Comparison of ENCODE assay signal across 8 cellular contexts in the genomic region with DNA sequence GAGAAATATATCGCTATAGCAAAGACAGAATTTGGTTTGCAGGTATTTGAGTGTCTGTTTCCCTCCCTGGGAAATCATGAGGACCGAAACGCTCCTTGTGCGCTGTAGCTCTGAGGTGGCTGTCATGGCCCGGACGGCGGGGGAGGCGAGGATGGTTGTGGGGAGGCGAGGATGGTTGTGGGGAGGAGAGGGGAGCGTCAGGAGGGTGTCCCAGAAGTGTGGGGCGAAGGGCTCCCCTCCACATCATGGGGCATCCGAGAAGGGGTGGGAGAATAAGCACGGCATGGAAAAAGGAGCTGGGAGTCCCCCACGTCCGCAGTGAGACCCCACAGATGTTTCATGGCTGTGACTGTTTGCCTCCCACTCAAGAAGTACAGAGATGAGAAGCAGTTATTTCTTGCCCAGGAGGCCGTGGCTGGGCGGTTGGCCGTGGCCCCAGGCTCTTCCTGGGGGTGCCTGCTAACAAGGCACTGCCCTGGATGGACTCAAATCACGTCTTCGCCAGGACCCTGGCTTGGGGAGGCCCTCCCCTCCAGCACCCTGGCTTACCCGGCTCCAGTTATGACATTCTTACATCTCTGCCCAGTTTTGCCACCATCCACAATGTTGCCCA. TPM values are rescaled to one million over a fixed set of nuclear protein-coding genes. Genes with fewer than 3 reads are reported as not detected.
A peak's percentile ranks its signal among the peaks of the same experiment; 100 is the strongest.
DNase-seq lines count a peak whose midpoint lies in the region; ATAC-seq, FAIRE-seq and TF ChIP-seq lines count a peak whose summit lies in the region.
"Had no signal": no experiment of that assay in that cellular context is flagged by ENCODE, and none has a peak within 500 bp of the region (broad histone marks: within the 10 kb centered on the region; RNA-seq: fewer than 3 reads in every experiment).

No MANE protein-coding gene starts in this region.

- no peak overlapping the region for H2BK5ac ChIP-seq in H9 (ENCODE audit: insufficient read length, low read length)

- H2BK20ac ChIP-seq in H9 (ENCODE audit: low read depth, low read length, poor library complexity, severe bottlenecking), result no peak overlapping the region

- peaks cover 0 to 4% of the 10 kb centered on the region in 2 experiments; a peak in 2 of 5 replicates for H3K9me3 Mint-ChIP-seq in H9
- H3K9me3 Mint-ChIP-seq in activated CD4-positive, alpha-beta memory T cell treated with anti-CD3 and anti-CD28 coated beads for 36 hours, result no peaks in the 10 kb centered on the region
- H3K9me3 Mint-ChIP-seq in stimulated activated effector memory CD8-positive, alpha-beta T cell treated with anti-CD3 and anti-CD28 coated beads, Interleukin-12 subunit alpha, Interleukin-12 subunit beta, amount 100 ng/mL, for 72 hours, result no peaks in the 10 kb centered on the region

- no peaks in the 10 kb centered on the region for H3K9me3 ChIP-seq in H9 (ENCODE audit: control insufficient read depth, low read depth, low read length)
- no peaks in the 10 kb centered on the region for H3K9me3 ChIP-seq in iPS-20b (ENCODE audit: insufficient read depth, low read depth, low read length)
- peaks cover 2% of the 10 kb centered on the region for H3K9me3 ChIP-seq in small intestine (ENCODE audit: control insufficient read depth, low read depth)

- no CpG with 5 or more reads among the region's 21 CpGs for WGBS in H9 (ENCODE audit: extremely low coverage, insufficient read length, low lambda C conversion rate)
- 85 to 87% (median 86%) methylated on average over 21 of the region's 21 CpGs for WGBS in small intestine, 3 donors

- no peak overlapping the region for H3K4ac ChIP-seq in H9 (ENCODE audit: low read depth, low read length)

- H3K23me2 ChIP-seq in H9 (ENCODE audit: insufficient read length, low read depth, low read length, poor library complexity, severe bottlenecking), result peaks cover 12% of the 10 kb centered on the region

- no peak for DNase-seq in H9
- DNase-seq in activated CD4-positive, alpha-beta memory T cell treated with anti-CD3 and anti-CD28 coated beads for 36 hours, result no peak
- no peak for DNase-seq in stimulated activated effector memory CD8-positive, alpha-beta T cell treated with anti-CD3 and anti-CD28 coated beads, Interleukin-12 subunit alpha, Interleukin-12 subunit beta, amount 100 ng/mL, for 72 hours (ENCODE audit: low spot score in 2 of 2)
- DNase-seq in small intestine, result no peak
- DNase-seq in OCI-M1 (lab: John Stamatoyannopoulos, UW), result no peak
- DNase-seq: activated CD4-positive, CD25-positive, alpha-beta regulatory T cell had no signal

- POLR2A ChIA-PET in activated CD4-positive, alpha-beta memory T cell treated with anti-CD3 and anti-CD28 coated beads for 36 hours (lab: Charles Lee), result no interaction called here

- no peak overlapping the region for H4K8ac ChIP-seq in H9 (replicated peaks; ENCODE audit: insufficient read length, low read depth, low read length)

- H3K56ac ChIP-seq in H9 (ENCODE audit: insufficient read length, low read depth, low read length), result no peak overlapping the region

- no peak overlapping the region for H3K27ac ChIP-seq in H9 (ENCODE audit: insufficient read length, low read depth, low read length)
- H3K27ac ChIP-seq in iPS-20b (ENCODE audit: low read length), result no peak overlapping the region
- H3K27ac ChIP-seq in small intestine (ENCODE audit: low read depth in 1 of 2, low read length in 1 of 2), result no peak overlapping the region

- CTCF ChIA-PET in activated CD4-positive, alpha-beta memory T cell treated with anti-CD3 and anti-CD28 coated beads for 36 hours (lab: Charles Lee), result no interaction called here

- peak overlapping the region; percentile 58 for H3K4me2 ChIP-seq in H9 (ENCODE audit: insufficient read depth, insufficient read length, low read length)

- intact Hi-C loops in activated CD4-positive, alpha-beta memory T cell treated with anti-CD3 and anti-CD28 coated beads for 36 hours (cut with micrococcal nuclease), result loop anchor here (5.0 to 10.0 kb wide), 2 partner anchors 71 to 427 kb away; a partner anchor contains a TSS

- no peak overlapping the region for H4K5ac ChIP-seq in H9 (ENCODE audit: insufficient read length, low read depth, low read length)

- H3K79me1 ChIP-seq in H9 (ENCODE audit: insufficient read depth, low read depth, low read length, poor library complexity, severe bottlenecking), result no peaks in the 10 kb centered on the region

- H2AFZ ChIP-seq in H9 (ENCODE audit: low read length), result no peak overlapping the region

- peak overlapping the region; percentile 62 to 81 for H3K4me3 Mint-ChIP-seq in H9
- peak overlapping the region; percentile 69 for H3K4me3 Mint-ChIP-seq in activated CD4-positive, alpha-beta memory T cell treated with anti-CD3 and anti-CD28 coated beads for 36 hours
- H3K4me3 Mint-ChIP-seq in stimulated activated effector memory CD8-positive, alpha-beta T cell treated with anti-CD3 and anti-CD28 coated beads, Interleukin-12 subunit alpha, Interleukin-12 subunit beta, amount 100 ng/mL, for 72 hours, result peak overlapping the region; percentile 88

- no peak overlapping the region for H2BK120ac ChIP-seq in H9 (ENCODE audit: low read depth, low read length, poor library complexity, severe bottlenecking)

- H4K91ac ChIP-seq in H9 (ENCODE audit: insufficient read length, low read depth, low read length), result no peak overlapping the region

- no peak overlapping the region for H2BK15ac ChIP-seq in H9 (ENCODE audit: low read depth, low read length)

- TF ChIP-seq CTCF in H9 (conservative IDR thresholded peaks at IDR 0.05), result no peak

- no peaks in the 10 kb centered on the region for H3K79me2 ChIP-seq in H9 (ENCODE audit: insufficient read depth, low read length)

- peaks cover 4% of the 10 kb centered on the region for H4K20me1 ChIP-seq in H9 (ENCODE audit: control insufficient read depth, insufficient read depth, insufficient read length)

- H3K14ac ChIP-seq in H9 (ENCODE audit: insufficient read depth, low read length), result no peak overlapping the region

- no peak for FAIRE-seq in small intestine (lab: Jason Lieb, UNC)

- H3K9ac ChIP-seq in H9 (ENCODE audit: extremely low read depth, insufficient read length, low read length), result no peak overlapping the region
- no peak overlapping the region for H3K9ac ChIP-seq in iPS-20b (ENCODE audit: low read depth, low read length)

- H3K23ac ChIP-seq in H9 (ENCODE audit: insufficient read length, low read depth, low read length), result no peak overlapping the region

- no peaks in the 10 kb centered on the region; the same call in 1 of the 2 replicates for H3K4me1 ChIP-seq in H9 (ENCODE audit: insufficient read depth, low read length)
- H3K4me1 ChIP-seq in iPS-20b (ENCODE audit: insufficient read depth, low read length), result no peaks in the 10 kb centered on the region
- H3K4me1 ChIP-seq in small intestine (ENCODE audit: control insufficient read depth in 2 of 2, insufficient read depth in 1 of 2, low read depth in 1 of 2, low read length in 1 of 2), result peaks cover 0 to 3% of the 10 kb centered on the region in 2 donors

- H3T11ph ChIP-seq in H9 (ENCODE audit: low read length), result no peak overlapping the region

- peaks cover 14 to 16% of the 10 kb centered on the region in 2 experiments for H3K4me1 Mint-ChIP-seq in H9
- H3K4me1 Mint-ChIP-seq in activated CD4-positive, alpha-beta memory T cell treated with anti-CD3 and anti-CD28 coated beads for 36 hours (ENCODE audit: low read depth), result peaks cover 27% of the 10 kb centered on the region
- H3K4me1 Mint-ChIP-seq in stimulated activated effector memory CD8-positive, alpha-beta T cell treated with anti-CD3 and anti-CD28 coated beads, Interleukin-12 subunit alpha, Interleukin-12 subunit beta, amount 100 ng/mL, for 72 hours, result peaks cover 28% of the 10 kb centered on the region

- H3K4me3 ChIP-seq in iPS-20b (ENCODE audit: low read length) (peak overlapping the region; percentile 68), small intestine (ENCODE audit: low read depth in 1 of 2, low read length in 2 of 2) (no peak overlapping the region)

- no peak overlapping the region for H2AK5ac ChIP-seq in H9 (ENCODE audit: insufficient read length, low read length)

- H3K36me3 ChIP-seq in iPS-20b (ENCODE audit: insufficient read depth, low read depth, low read length), result no peaks in the 10 kb centered on the region
- no peaks in the 10 kb centered on the region for H3K36me3 ChIP-seq in small intestine (ENCODE audit: control insufficient read depth in 2 of 2, insufficient read depth in 2 of 2, low read length in 2 of 2)

- no peak overlapping the region for H3K18ac ChIP-seq in H9 (ENCODE audit: insufficient read length, low read depth, low read length)

- no peak for ATAC-seq in stimulated activated effector memory CD8-positive, alpha-beta T cell treated with anti-CD3 and anti-CD28 coated beads, Interleukin-12 subunit alpha, Interleukin-12 subunit beta, amount 100 ng/mL, for 72 hours
- no peak for ATAC-seq in HG03442 (IDR thresholded peaks at IDR 0.05; ENCODE audit: unreplicated experiment)

- H3K27ac Mint-ChIP-seq in H9, result no peak overlapping the region
- H3K27ac Mint-ChIP-seq in activated CD4-positive, alpha-beta memory T cell treated with anti-CD3 and anti-CD28 coated beads for 36 hours, result peak overlapping the region; percentile 72
- peak overlapping the region; percentile 37 for H3K27ac Mint-ChIP-seq in stimulated activated effector memory CD8-positive, alpha-beta T cell treated with anti-CD3 and anti-CD28 coated beads, Interleukin-12 subunit alpha, Interleukin-12 subunit beta, amount 100 ng/mL, for 72 hours

- peaks cover 0 to 8% (median 0%) of the 10 kb centered on the region in 3 experiments; a peak in 2 of 7 replicates for H3K36me3 Mint-ChIP-seq in H9 (ENCODE audit: insufficient read depth in 1 of 3, low read depth in 3 of 3)
- peaks cover 10% of the 10 kb centered on the region for H3K36me3 Mint-ChIP-seq in activated CD4-positive, alpha-beta memory T cell treated with anti-CD3 and anti-CD28 coated beads for 36 hours
- no peaks in the 10 kb centered on the region for H3K36me3 Mint-ChIP-seq in stimulated activated effector memory CD8-positive, alpha-beta T cell treated with anti-CD3 and anti-CD28 coated beads, Interleukin-12 subunit alpha, Interleukin-12 subunit beta, amount 100 ng/mL, for 72 hours

- peaks cover 15% of the 10 kb centered on the region; the same call in 1 of the 2 replicates for H3K27me3 ChIP-seq in H9 (ENCODE audit: insufficient read depth, low read length)
- H3K27me3 ChIP-seq in iPS-20b (ENCODE audit: insufficient read depth, low read length), result peaks cover 66% of the 10 kb centered on the region
- no peaks in the 10 kb centered on the region for H3K27me3 ChIP-seq in small intestine (ENCODE audit: control insufficient read depth in 2 of 2, insufficient read depth in 2 of 2, low read length in 2 of 2)

- no peak overlapping the region for H2BK12ac ChIP-seq in H9 (ENCODE audit: insufficient read length, low read depth, low read length)

- H3K27me3 Mint-ChIP-seq in H9 (ENCODE audit: low read depth), result peaks cover 70% of the 10 kb centered on the region
- no peaks in the 10 kb centered on the region for H3K27me3 Mint-ChIP-seq in activated CD4-positive, alpha-beta memory T cell treated with anti-CD3 and anti-CD28 coated beads for 36 hours

RNA-seq across cellular contexts. Expression of a gene that starts 0.9 kb away (rescaled TPM):
- total RNA-seq in H9 (2021), result 3.9 and 4.4 TPM in 2 replicates
- total RNA-seq in activated CD4-positive, alpha-beta memory T cell treated with anti-CD3 and anti-CD28 coated beads for 36 hours, result 10 to 100 TPM; 15.9 to 17.2 TPM
- 1 to 10 TPM in 1 of 3 donors, under 1 TPM in 1, not detected in 1; 0.27 to 2.8 TPM for polyA plus RNA-seq in small intestine

Comparison
In these comparisons a context has a peak if more than half of its experiments do, and no peak if none do; other contexts are left out.
1. H3K27ac Mint-ChIP-seq: peak in activated CD4-positive, alpha-beta memory T cell treated with anti-CD3 and anti-CD28 coated beads for 36 hours (single experiment) and stimulated activated effector memory CD8-positive, alpha-beta T cell treated with anti-CD3 and anti-CD28 coated beads, Interleukin-12 subunit alpha, Interleukin-12 subunit beta, amount 100 ng/mL, for 72 hours (single experiment); none in H9 (0 of 3).
2. Peak in every context shown above with its lines, with median percentiles within 50 percentile points of each other: H3K4me3 Mint-ChIP-seq.